ENCODE assay signal across 8 cellular contexts in the genomic region with DNA sequence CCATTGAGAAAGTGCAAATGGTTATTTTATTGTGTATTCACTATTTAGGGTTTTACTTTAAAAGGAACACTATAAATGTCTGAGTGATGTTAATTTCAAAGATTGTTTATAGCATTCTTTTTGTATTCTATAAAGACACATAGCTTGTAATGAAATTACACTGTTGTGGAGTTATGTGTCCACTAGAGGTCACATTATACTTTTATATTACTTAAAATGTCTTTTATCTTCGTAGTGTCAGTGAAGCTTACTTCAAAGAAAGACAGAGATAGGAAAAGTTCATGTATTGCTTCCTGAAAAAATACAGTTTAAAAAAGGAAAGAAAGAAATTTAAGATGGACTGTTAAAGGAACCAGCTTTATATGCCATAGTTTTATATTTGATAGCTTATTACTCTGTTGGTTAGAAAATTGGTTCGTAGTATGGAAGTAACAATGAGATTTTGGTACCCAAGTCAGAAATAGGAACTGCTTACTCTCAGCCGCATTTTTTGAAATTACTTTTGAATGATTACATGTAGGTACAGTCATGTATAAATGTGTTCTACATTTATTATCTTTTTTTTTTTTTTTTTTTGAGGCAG. TPM values are rescaled to one million over a fixed set of nuclear protein-coding genes. Genes with fewer than 3 reads are reported as not detected.
DNase-seq lines count a peak whose midpoint lies in the region; ATAC-seq and TF ChIP-seq lines count a peak whose summit lies in the region.

No MANE protein-coding gene starts in this region.

- H4K20me1 ChIP-seq in GM23338 (replicated peaks; ENCODE audit: insufficient read depth) = no peaks in the 10 kb centered on the region

- H3K4me3 ChIP-seq in BJ (ENCODE audit: low read depth, low read length) (no peak overlapping the region), GM23338 (no peak overlapping the region), fibroblast of pulmonary artery (replicated peaks; ENCODE audit: low read depth, low read length) (no peak overlapping the region), tibial nerve (no peak overlapping the region)

- H3K9me2 ChIP-seq in GM23338 (ENCODE audit: insufficient read depth) = no peaks in the 10 kb centered on the region

- H3K4me1 Mint-ChIP-seq in GM23338 = peaks cover 5% of the 10 kb centered on the region; the same call in 2 of the 3 replicates

- no peak overlapping the region for H3K27ac Mint-ChIP-seq in GM23338

- H3K4me1 ChIP-seq in GM23338 (ENCODE audit: insufficient read depth) (no peaks in the 10 kb centered on the region), tibial nerve (no peaks in the 10 kb centered on the region)

- no peaks in the 10 kb centered on the region for H3K36me3 Mint-ChIP-seq in GM23338 (ENCODE audit: low read depth)

- TF ChIP-seq CTCF in BJ (IDR thresholded peaks at IDR 0.05; ENCODE audit: insufficient read depth, low read depth, low read length) = peak; percentile 45
- peak in 1 of 2 experiments; percentile 64; a peak in 3 of 4 replicates for TF ChIP-seq CTCF in GM23338 (conservative IDR thresholded peaks at IDR 0.05; ENCODE audit: low read depth in 2 of 2)
- peak; percentile 66; the same call in 1 of the 2 replicates for TF ChIP-seq CTCF in RWPE1 (conservative IDR thresholded peaks at IDR 0.05; ENCODE audit: low read depth)
- peak; percentile 52 for TF ChIP-seq CTCF in fibroblast of pulmonary artery (IDR thresholded peaks at IDR 0.05; ENCODE audit: low read length, missing control alignments)
- peak in 3 of 5 experiments; percentile 41 to 49 (median 45) for TF ChIP-seq CTCF in tibial nerve (IDR thresholded peaks at IDR 0.05)
- no peak for TF ChIP-seq CTCF in omental fat pad (IDR thresholded peaks at IDR 0.05)

- H3K4me3 Mint-ChIP-seq in GM23338 = no peak overlapping the region

- H3K79me2 ChIP-seq in GM23338 (replicated peaks; ENCODE audit: insufficient read depth) = no peaks in the 10 kb centered on the region

- POLR2A ChIA-PET in BJ (lab: Charles Lee) = no interaction called here
- POLR2A ChIA-PET in RWPE1 (lab: Yijun Ruan, JAX; ENCODE audit: low non-redundant PET) = no interaction called here

- 59 to 60% methylated on average over 3 of the region's 3 CpGs for WGBS in tibial nerve, 2 donors

- H3K27me3 Mint-ChIP-seq in GM23338 (ENCODE audit: insufficient read depth, low read depth, poor library complexity) = no peaks in the 10 kb centered on the region

- no peak for TF ChIP-seq EP300 in tibial nerve (IDR thresholded peaks at IDR 0.05)

- H3F3A ChIP-seq in GM23338 (replicated peaks; ENCODE audit: low read depth) = no peaks in the 10 kb centered on the region

- H3K36me3 ChIP-seq in BJ (ENCODE audit: control insufficient read depth, insufficient read depth, low read length) (no peaks in the 10 kb centered on the region), GM23338 (ENCODE audit: insufficient read depth) (no peaks in the 10 kb centered on the region), tibial nerve (no peaks in the 10 kb centered on the region)

- H2AFZ ChIP-seq in GM23338 = no peak overlapping the region

- no peak for TF ChIP-seq POLR2A in tibial nerve (IDR thresholded peaks at IDR 0.05)

- no peak for ATAC-seq in GM23338
- ATAC-seq in omental fat pad (ENCODE audit: low FRiP score) = no peak
- no peak for ATAC-seq in HG02588 (IDR thresholded peaks at IDR 0.05; ENCODE audit: unreplicated experiment)

- no peaks in the 10 kb centered on the region for H3K9me3 ChIP-seq in tibial nerve

- H3K27me3 ChIP-seq in BJ (ENCODE audit: control insufficient read depth, insufficient read depth, low read length) = no peaks in the 10 kb centered on the region
- H3K27me3 ChIP-seq in GM23338 (ENCODE audit: insufficient read depth) = no peaks in the 10 kb centered on the region
- no peaks in the 10 kb centered on the region for H3K27me3 ChIP-seq in tibial nerve

- H3K4me2 ChIP-seq in GM23338 = no peak overlapping the region

- DNase-seq in BJ (ENCODE audit: low read depth) (no peak), GM23338 (ENCODE audit: low spot score) (peak; percentile 47), RWPE1 (ENCODE audit: low spot score) (peak; percentile 27), fibroblast of pulmonary artery (ENCODE audit: low read depth) (peak; percentile 60), tibial nerve (ENCODE audit: low spot score in 2 of 2) (no peak), omental fat pad (ENCODE audit: low spot score) (no peak), COLO668 (lab: John Stamatoyannopoulos, UW; ENCODE audit: unreplicated experiment) (no peak)

- CTCF ChIA-PET in BJ (lab: Yijun Ruan, JAX) (interaction anchor here (0.7 to 3.9 kb wide), 12 partner anchors 10 to 438 kb away, joined by 3 to 30 read pairs (median 6); no protein-coding TSS in a partner anchor), RWPE1 (lab: Yijun Ruan, JAX) (interaction anchor here (0.5 to 1.6 kb wide), 20 partner anchors 8 to 439 kb away, joined by 3 to 12 read pairs (median 3); no protein-coding TSS in a partner anchor)

- H3K27ac ChIP-seq in GM23338 (ENCODE audit: low read depth) (no peak overlapping the region), RWPE1 (no peak overlapping the region), tibial nerve (no peak overlapping the region)

- no peaks in the 10 kb centered on the region for H3K9me3 Mint-ChIP-seq in GM23338

TF ChIP-seq in GM23338, 12 proteins besides CTCF, POLR2A, EP300 and RAD21 (continues in another document):
- TF ChIP-seq, protein P1, sequence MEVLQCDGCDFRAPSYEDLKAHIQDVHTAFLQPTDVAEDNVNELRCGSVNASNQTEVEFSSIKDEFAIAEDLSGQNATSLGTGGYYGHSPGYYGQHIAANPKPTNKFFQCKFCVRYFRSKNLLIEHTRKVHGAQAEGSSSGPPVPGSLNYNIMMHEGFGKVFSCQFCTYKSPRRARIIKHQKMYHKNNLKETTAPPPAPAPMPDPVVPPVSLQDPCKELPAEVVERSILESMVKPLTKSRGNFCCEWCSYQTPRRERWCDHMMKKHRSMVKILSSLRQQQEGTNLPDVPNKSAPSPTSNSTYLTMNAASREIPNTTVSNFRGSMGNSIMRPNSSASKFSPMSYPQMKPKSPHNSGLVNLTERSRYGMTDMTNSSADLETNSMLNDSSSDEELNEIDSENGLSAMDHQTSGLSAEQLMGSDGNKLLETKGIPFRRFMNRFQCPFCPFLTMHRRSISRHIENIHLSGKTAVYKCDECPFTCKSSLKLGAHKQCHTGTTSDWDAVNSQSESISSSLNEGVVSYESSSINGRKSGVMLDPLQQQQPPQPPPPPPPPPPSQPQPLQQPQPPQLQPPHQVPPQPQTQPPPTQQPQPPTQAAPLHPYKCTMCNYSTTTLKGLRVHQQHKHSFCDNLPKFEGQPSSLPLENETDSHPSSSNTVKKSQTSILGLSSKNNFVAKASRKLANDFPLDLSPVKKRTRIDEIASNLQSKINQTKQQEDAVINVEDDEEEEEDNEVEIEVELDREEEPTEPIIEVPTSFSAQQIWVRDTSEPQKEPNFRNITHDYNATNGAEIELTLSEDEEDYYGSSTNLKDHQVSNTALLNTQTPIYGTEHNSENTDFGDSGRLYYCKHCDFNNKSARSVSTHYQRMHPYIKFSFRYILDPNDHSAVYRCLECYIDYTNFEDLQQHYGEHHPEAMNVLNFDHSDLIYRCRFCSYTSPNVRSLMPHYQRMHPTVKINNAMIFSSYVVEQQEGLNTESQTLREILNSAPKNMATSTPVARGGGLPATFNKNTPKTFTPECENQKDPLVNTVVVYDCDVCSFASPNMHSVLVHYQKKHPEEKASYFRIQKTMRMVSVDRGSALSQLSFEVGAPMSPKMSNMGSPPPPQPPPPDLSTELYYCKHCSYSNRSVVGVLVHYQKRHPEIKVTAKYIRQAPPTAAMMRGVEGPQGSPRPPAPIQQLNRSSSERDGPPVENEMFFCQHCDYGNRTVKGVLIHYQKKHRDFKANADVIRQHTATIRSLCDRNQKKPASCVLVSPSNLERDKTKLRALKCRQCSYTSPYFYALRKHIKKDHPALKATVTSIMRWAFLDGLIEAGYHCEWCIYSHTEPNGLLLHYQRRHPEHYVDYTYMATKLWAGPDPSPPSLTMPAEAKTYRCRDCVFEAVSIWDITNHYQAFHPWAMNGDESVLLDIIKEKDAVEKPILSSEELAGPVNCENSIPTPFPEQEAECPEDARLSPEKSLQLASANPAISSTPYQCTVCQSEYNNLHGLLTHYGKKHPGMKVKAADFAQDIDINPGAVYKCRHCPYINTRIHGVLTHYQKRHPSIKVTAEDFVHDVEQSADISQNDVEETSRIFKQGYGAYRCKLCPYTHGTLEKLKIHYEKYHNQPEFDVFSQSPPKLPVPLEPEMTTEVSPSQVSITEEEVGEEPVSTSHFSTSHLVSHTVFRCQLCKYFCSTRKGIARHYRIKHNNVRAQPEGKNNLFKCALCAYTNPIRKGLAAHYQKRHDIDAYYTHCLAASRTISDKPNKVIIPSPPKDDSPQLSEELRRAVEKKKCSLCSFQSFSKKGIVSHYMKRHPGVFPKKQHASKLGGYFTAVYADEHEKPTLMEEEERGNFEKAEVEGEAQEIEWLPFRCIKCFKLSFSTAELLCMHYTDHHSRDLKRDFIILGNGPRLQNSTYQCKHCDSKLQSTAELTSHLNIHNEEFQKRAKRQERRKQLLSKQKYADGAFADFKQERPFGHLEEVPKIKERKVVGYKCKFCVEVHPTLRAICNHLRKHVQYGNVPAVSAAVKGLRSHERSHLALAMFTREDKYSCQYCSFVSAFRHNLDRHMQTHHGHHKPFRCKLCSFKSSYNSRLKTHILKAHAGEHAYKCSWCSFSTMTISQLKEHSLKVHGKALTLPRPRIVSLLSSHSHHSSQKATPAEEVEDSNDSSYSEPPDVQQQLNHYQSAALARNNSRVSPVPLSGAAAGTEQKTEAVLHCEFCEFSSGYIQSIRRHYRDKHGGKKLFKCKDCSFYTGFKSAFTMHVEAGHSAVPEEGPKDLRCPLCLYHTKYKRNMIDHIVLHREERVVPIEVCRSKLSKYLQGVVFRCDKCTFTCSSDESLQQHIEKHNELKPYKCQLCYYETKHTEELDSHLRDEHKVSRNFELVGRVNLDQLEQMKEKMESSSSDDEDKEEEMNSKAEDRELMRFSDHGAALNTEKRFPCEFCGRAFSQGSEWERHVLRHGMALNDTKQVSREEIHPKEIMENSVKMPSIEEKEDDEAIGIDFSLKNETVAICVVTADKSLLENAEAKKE (CRISPR knock-in tag; IDR thresholded peaks at IDR 0.05) = no peak

RNA-seq across cellular contexts. Expression of a gene that starts 20.5 kb away (rescaled TPM):
- polyA plus RNA-seq in BJ (2011; rRNA removed) (1.2 and 3.0 TPM in 2 replicates), GM23338 (2016; fragmentation: Nextera tagmentation; extraction: Ambion mirVana) (2.4 and 3.0 TPM in 2 replicates)
- polyA minus RNA-seq in BJ (2011; rRNA and poly(A)+ RNA removed) = 1.9 and 3.1 TPM in 2 replicates
- total RNA-seq in GM23338 (2014; rRNA removed; shearing (Covaris generic)) = 3.7 and 6.6 TPM in 2 replicates
- total RNA-seq in tibial nerve (10 to 100 TPM in 3 of 4 donors, 1 to 10 TPM in 1; 6.9 to 11.6 (median 10.6) TPM), omental fat pad (10 to 100 TPM in 2 of 4 donors, 1 to 10 TPM in 2; 6.0 to 12.3 (median 9.4) TPM)

RNA-seq across cellular contexts. Expression of a gene that starts 20.8 kb away (rescaled TPM):
- polyA plus RNA-seq in BJ (2011; rRNA removed) (0.49 and 0.97 TPM in 2 replicates), GM23338 (2016; fragmentation: Nextera tagmentation; extraction: Ambion mirVana) (0.96 and 1.3 TPM in 2 replicates)
- polyA minus RNA-seq in BJ (2011; rRNA and poly(A)+ RNA removed) = 0.26 and 0.76 TPM in 2 replicates
- total RNA-seq in GM23338 (2014; rRNA removed; shearing (Covaris generic)) = 1.1 and 1.3 TPM in 2 replicates
- total RNA-seq in tibial nerve (1 to 10 TPM in 3 of 4 donors, under 1 TPM in 1; 0.60 to 2.0 (median 1.2) TPM), omental fat pad (1 to 10 TPM in 1 of 4 donors, under 1 TPM in 3; 0.24 to 1.3 (median 0.80) TPM)

Comparison
In these comparisons a context has a peak if more than half of its experiments do, and no peak if none do; other contexts are left out.
1. DNase-seq: peak in GM23338 (single experiment), RWPE1 (single experiment) and fibroblast of pulmonary artery (single experiment); none in BJ (single experiment), tibial nerve (0 of 2), omental fat pad (single experiment) and COLO668 (single experiment).
2. CTCF ChIP-seq: peak in BJ (single experiment), RWPE1 (single experiment), fibroblast of pulmonary artery (single experiment) and tibial nerve (3 of 5); none in omental fat pad (0 of 3).